ENCODE assay signal across 1 cellular context in the genomic region with DNA sequence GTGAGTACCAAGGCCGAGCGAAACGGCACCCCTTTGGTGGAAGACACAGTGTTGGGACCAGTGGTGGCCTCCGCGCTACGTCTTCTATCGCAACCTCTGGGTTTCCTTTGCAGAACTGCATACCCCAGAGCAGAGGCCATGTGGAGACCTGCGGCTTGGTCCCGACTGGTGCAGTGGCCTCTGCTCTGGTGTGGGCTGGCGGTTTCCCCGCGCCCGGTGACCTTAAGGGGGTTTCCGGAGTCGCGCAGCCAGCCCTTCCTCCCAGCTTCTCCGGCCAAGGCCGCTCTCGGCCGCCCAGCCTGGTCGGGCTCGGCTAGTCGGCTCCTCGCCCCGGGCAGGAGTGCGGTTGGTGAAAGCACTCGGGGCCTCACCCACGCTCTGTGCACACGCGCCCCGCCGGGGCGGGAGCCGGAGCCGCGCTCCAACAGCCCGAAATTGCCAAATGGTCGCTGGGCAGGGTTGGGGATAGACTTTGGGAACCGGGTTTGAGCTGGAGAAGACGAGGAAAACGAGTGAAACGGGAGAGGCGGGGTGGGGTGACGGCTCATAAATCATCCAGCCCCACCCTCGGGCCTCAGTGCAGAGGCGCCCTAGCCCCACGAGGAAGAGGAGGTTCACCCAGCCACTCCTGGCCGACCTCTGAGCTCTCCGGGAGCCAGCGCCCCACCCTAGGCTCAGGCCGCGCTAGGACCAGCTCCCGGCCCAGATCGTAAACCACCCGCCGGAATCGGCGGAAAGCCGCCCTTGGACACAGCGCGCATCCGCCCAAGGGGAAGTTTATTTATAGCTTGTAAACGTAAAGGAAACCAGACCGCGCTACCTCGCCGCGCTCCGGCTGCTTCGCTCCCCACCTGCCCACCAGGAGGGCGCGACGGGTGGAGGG.
TF ChIP-seq lines count a peak whose summit lies in the region.

No MANE protein-coding gene starts in this region.

TF ChIP-seq in HepG2, 621 proteins besides CTCF, POLR2A, EP300 and RAD21 (continued from another document and continues in another):
- no peak for TF ChIP-seq SMARCE1 (IDR thresholded peaks at IDR 0.05; ENCODE audit: borderline replicate concordance)
- TF ChIP-seq ZFP37 (CRISPR knock-in tag; IDR thresholded peaks at IDR 0.05; ENCODE audit: borderline replicate concordance), result no peak
- no peak for TF ChIP-seq ZNF737 (CRISPR knock-in tag; IDR thresholded peaks at IDR 0.05; ENCODE audit: borderline replicate concordance)
- TF ChIP-seq TOE1 (CRISPR knock-in tag; IDR thresholded peaks at IDR 0.05), result no peak
- no peak for TF ChIP-seq ZNF749 (CRISPR knock-in tag; IDR thresholded peaks at IDR 0.05; ENCODE audit: borderline replicate concordance)
- no peak for TF ChIP-seq ZNF772 (CRISPR knock-in tag; IDR thresholded peaks at IDR 0.05)
- TF ChIP-seq TEAD2 (CRISPR knock-in tag; IDR thresholded peaks at IDR 0.05), result no peak
- no peak for TF ChIP-seq PHB2 (IDR thresholded peaks at IDR 0.05; ENCODE audit: partially characterized antibody)
- TF ChIP-seq NONO (IDR thresholded peaks at IDR 0.05), result no peak
- TF ChIP-seq NONO (CRISPR knock-in tag; conservative IDR thresholded peaks at IDR 0.05), result peak; percentile 40; the same call in 1 of the 2 replicates
- TF ChIP-seq ZNF768 (CRISPR knock-in tag; IDR thresholded peaks at IDR 0.05), result no peak
- TF ChIP-seq ZNF615 (CRISPR knock-in tag; IDR thresholded peaks at IDR 0.05; ENCODE audit: borderline replicate concordance), result no peak
- TF ChIP-seq KAT2B (IDR thresholded peaks at IDR 0.05; ENCODE audit: borderline replicate concordance, low read depth, low read length), result no peak
- TF ChIP-seq, protein P1, sequence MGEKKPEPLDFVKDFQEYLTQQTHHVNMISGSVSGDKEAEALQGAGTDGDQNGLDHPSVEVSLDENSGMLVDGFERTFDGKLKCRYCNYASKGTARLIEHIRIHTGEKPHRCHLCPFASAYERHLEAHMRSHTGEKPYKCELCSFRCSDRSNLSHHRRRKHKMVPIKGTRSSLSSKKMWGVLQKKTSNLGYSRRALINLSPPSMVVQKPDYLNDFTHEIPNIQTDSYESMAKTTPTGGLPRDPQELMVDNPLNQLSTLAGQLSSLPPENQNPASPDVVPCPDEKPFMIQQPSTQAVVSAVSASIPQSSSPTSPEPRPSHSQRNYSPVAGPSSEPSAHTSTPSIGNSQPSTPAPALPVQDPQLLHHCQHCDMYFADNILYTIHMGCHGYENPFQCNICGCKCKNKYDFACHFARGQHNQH (CRISPR knock-in tag; IDR thresholded peaks at IDR 0.05), result no peak
- TF ChIP-seq IRF2 (CRISPR knock-in tag; IDR thresholded peaks at IDR 0.05), result no peak
- TF ChIP-seq HNRNPH1 (optimal IDR thresholded peaks at IDR 0.05; ENCODE audit: low read depth, low read length), result no peak
- 0 out of 2 replicates have a peak, but pooled peaks have one; percentile 14 for TF ChIP-seq RARA (CRISPR knock-in tag; IDR thresholded peaks at IDR 0.05)
- 0 out of 2 replicates have a peak, but pooled peaks have one; percentile 9 for TF ChIP-seq NFYB (CRISPR knock-in tag; IDR thresholded peaks at IDR 0.05)
- no peak for TF ChIP-seq NFE2 (CRISPR knock-in tag; IDR thresholded peaks at IDR 0.05)
- no peak for TF ChIP-seq SIN3B (IDR thresholded peaks at IDR 0.05; ENCODE audit: low read length)
- no peak for TF ChIP-seq ZNF253 (CRISPR knock-in tag; IDR thresholded peaks at IDR 0.05; ENCODE audit: borderline replicate concordance)
- no peak for TF ChIP-seq ZSCAN30 (CRISPR knock-in tag; IDR thresholded peaks at IDR 0.05)
- no peak for TF ChIP-seq ZKSCAN5 (CRISPR knock-in tag; IDR thresholded peaks at IDR 0.05)
- no peak for TF ChIP-seq ZNF296 (CRISPR knock-in tag; conservative IDR thresholded peaks at IDR 0.05)
- TF ChIP-seq ZC3H4 (CRISPR knock-in tag; IDR thresholded peaks at IDR 0.05; ENCODE audit: borderline replicate concordance), result no peak; the same call in 1 of the 2 replicates
- TF ChIP-seq, protein P2, sequence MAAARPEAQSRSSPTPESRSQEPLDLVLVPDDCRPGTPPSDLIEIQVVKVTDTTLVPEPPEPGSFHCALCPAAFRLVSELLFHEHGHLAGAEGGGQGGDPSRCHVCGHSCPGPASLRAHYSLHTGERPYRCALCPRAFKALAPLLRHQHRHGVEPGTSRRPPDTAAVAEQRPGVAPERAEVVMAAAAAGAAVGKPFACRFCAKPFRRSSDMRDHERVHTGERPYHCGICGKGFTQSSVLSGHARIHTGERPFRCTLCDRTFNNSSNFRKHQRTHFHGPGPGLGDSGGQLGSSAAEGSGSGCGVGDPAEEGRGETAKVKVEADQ (CRISPR knock-in tag; IDR thresholded peaks at IDR 0.05; ENCODE audit: borderline replicate concordance), result no peak
- TF ChIP-seq ETV5 (CRISPR knock-in tag; IDR thresholded peaks at IDR 0.05; ENCODE audit: borderline replicate concordance), result no peak
- no peak for TF ChIP-seq ZNF883 (CRISPR knock-in tag; IDR thresholded peaks at IDR 0.05; ENCODE audit: not compliant biosample characterization)
- TF ChIP-seq, protein P3, sequence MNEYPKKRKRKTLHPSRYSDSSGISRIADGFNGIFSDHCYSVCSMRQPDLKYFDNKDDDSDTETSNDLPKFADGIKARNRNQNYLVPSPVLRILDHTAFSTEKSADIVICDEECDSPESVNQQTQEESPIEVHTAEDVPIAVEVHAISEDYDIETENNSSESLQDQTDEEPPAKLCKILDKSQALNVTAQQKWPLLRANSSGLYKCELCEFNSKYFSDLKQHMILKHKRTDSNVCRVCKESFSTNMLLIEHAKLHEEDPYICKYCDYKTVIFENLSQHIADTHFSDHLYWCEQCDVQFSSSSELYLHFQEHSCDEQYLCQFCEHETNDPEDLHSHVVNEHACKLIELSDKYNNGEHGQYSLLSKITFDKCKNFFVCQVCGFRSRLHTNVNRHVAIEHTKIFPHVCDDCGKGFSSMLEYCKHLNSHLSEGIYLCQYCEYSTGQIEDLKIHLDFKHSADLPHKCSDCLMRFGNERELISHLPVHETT (CRISPR knock-in tag; conservative IDR thresholded peaks at IDR 0.05), result no peak
- TF ChIP-seq ZNF563 (CRISPR knock-in tag; IDR thresholded peaks at IDR 0.05), result no peak
- TF ChIP-seq MBD4 (IDR thresholded peaks at IDR 0.05; ENCODE audit: borderline replicate concordance, low read length), result no peak
- no peak for TF ChIP-seq CHD2 (IDR thresholded peaks at IDR 0.05; ENCODE audit: low read depth, low read length)
- TF ChIP-seq ZNF264 (CRISPR knock-in tag; IDR thresholded peaks at IDR 0.05), result no peak
- TF ChIP-seq TAF1 (CRISPR knock-in tag; IDR thresholded peaks at IDR 0.05), result 0 out of 2 replicates have a peak, but pooled peaks have one; percentile 22
- TF ChIP-seq ZNF83 (CRISPR knock-in tag; IDR thresholded peaks at IDR 0.05; ENCODE audit: borderline replicate concordance), result no peak
- TF ChIP-seq ZNF121 (CRISPR knock-in tag; IDR thresholded peaks at IDR 0.05), result no peak
- no peak for TF ChIP-seq RFXANK (CRISPR knock-in tag; IDR thresholded peaks at IDR 0.05)
- TF ChIP-seq ZNF766 (CRISPR knock-in tag; IDR thresholded peaks at IDR 0.05; ENCODE audit: borderline replicate concordance), result no peak
- no peak for TF ChIP-seq MLLT10 (CRISPR knock-in tag; IDR thresholded peaks at IDR 0.05)
- TF ChIP-seq, protein P4, sequence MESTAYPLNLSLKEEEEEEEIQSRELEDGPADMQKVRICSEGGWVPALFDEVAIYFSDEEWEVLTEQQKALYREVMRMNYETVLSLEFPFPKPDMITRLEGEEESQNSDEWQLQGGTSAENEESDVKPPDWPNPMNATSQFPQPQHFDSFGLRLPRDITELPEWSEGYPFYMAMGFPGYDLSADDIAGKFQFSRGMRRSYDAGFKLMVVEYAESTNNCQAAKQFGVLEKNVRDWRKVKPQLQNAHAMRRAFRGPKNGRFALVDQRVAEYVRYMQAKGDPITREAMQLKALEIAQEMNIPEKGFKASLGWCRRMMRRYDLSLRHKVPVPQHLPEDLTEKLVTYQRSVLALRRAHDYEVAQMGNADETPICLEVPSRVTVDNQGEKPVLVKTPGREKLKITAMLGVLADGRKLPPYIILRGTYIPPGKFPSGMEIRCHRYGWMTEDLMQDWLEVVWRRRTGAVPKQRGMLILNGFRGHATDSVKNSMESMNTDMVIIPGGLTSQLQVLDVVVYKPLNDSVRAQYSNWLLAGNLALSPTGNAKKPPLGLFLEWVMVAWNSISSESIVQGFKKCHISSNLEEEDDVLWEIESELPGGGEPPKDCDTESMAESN (CRISPR knock-in tag; conservative IDR thresholded peaks at IDR 0.05), result no peak
- TF ChIP-seq, protein P5, sequence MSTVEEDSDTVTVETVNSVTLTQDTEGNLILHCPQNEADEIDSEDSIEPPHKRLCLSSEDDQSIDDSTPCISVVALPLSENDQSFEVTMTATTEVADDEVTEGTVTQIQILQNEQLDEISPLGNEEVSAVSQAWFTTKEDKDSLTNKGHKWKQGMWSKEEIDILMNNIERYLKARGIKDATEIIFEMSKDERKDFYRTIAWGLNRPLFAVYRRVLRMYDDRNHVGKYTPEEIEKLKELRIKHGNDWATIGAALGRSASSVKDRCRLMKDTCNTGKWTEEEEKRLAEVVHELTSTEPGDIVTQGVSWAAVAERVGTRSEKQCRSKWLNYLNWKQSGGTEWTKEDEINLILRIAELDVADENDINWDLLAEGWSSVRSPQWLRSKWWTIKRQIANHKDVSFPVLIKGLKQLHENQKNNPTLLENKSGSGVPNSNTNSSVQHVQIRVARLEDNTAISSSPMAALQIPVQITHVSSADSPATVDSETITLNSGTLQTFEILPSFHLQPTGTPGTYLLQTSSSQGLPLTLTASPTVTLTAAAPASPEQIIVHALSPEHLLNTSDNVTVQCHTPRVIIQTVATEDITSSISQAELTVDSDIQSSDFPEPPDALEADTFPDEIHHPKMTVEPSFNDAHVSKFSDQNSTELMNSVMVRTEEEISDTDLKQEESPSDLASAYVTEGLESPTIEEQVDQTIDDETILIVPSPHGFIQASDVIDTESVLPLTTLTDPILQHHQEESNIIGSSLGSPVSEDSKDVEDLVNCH (CRISPR knock-in tag; IDR thresholded peaks at IDR 0.05), result no peak
- TF ChIP-seq ZNF484 (CRISPR knock-in tag; IDR thresholded peaks at IDR 0.05; ENCODE audit: borderline replicate concordance, low read depth), result no peak
- TF ChIP-seq BHLHE40 (IDR thresholded peaks at IDR 0.05; ENCODE audit: low read length), result no peak
- TF ChIP-seq, protein P6, sequence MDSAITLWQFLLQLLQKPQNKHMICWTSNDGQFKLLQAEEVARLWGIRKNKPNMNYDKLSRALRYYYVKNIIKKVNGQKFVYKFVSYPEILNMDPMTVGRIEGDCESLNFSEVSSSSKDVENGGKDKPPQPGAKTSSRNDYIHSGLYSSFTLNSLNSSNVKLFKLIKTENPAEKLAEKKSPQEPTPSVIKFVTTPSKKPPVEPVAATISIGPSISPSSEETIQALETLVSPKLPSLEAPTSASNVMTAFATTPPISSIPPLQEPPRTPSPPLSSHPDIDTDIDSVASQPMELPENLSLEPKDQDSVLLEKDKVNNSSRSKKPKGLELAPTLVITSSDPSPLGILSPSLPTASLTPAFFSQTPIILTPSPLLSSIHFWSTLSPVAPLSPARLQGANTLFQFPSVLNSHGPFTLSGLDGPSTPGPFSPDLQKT (CRISPR knock-in tag; IDR thresholded peaks at IDR 0.05; ENCODE audit: borderline replicate concordance), result no peak
- TF ChIP-seq, protein P7, sequence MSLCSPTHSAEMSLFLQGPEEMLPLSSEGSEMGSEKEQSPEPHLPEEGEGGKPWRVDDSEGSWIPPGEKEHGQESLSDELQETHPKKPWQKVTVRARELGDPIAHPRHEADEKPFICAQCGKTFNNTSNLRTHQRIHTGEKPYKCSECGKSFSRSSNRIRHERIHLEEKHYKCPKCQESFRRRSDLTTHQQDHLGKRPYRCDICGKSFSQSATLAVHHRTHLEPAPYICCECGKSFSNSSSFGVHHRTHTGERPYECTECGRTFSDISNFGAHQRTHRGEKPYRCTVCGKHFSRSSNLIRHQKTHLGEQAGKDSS (CRISPR knock-in tag; IDR thresholded peaks at IDR 0.05; ENCODE audit: borderline replicate concordance, low read depth), result 0 out of 2 replicates have a peak, but pooled peaks have one; percentile 25
- TF ChIP-seq ZFP36L1 (CRISPR knock-in tag; IDR thresholded peaks at IDR 0.05), result no peak
- TF ChIP-seq, protein P8, sequence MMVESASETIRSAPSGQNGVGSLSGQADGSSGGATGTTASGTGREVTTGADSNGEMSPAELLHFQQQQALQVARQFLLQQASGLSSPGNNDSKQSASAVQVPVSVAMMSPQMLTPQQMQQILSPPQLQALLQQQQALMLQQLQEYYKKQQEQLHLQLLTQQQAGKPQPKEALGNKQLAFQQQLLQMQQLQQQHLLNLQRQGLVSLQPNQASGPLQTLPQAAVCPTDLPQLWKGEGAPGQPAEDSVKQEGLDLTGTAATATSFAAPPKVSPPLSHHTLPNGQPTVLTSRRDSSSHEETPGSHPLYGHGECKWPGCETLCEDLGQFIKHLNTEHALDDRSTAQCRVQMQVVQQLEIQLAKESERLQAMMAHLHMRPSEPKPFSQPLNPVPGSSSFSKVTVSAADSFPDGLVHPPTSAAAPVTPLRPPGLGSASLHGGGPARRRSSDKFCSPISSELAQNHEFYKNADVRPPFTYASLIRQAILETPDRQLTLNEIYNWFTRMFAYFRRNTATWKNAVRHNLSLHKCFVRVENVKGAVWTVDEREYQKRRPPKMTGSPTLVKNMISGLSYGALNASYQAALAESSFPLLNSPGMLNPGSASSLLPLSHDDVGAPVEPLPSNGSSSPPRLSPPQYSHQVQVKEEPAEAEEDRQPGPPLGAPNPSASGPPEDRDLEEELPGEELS (CRISPR knock-in tag; IDR thresholded peaks at IDR 0.05), result peak; percentile 30; the same call in 1 of the 2 replicates
- TF ChIP-seq, protein P9, sequence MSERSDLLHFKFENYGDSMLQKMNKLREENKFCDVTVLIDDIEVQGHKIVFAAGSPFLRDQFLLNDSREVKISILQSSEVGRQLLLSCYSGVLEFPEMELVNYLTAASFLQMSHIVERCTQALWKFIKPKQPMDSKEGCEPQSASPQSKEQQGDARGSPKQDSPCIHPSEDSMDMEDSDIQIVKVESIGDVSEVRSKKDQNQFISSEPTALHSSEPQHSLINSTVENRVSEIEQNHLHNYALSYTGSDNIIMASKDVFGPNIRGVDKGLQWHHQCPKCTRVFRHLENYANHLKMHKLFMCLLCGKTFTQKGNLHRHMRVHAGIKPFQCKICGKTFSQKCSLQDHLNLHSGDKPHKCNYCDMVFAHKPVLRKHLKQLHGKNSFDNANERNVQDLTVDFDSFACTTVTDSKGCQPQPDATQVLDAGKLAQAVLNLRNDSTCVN (CRISPR knock-in tag; IDR thresholded peaks at IDR 0.05; ENCODE audit: borderline replicate concordance), result no peak
- TF ChIP-seq PHF21A (CRISPR knock-in tag; IDR thresholded peaks at IDR 0.05), result no peak; the same call in 1 of the 2 replicates
- TF ChIP-seq MIXL1 (CRISPR knock-in tag; IDR thresholded peaks at IDR 0.05), result no peak
- no peak for TF ChIP-seq SPEN (CRISPR knock-in tag; IDR thresholded peaks at IDR 0.05; ENCODE audit: low read depth)
- TF ChIP-seq NR2C2 (CRISPR knock-in tag; IDR thresholded peaks at IDR 0.05; ENCODE audit: borderline replicate concordance), result no peak
- TF ChIP-seq TCF7L2 (IDR thresholded peaks at IDR 0.05; ENCODE audit: low read depth, low read length), result no peak
- TF ChIP-seq, protein P10, sequence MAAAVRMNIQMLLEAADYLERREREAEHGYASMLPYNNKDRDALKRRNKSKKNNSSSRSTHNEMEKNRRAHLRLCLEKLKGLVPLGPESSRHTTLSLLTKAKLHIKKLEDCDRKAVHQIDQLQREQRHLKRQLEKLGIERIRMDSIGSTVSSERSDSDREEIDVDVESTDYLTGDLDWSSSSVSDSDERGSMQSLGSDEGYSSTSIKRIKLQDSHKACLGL (CRISPR knock-in tag; IDR thresholded peaks at IDR 0.05), result no peak; the same call in 1 of the 2 replicates
